11 cellular contexts compared by ENCODE assay signal in the genomic region with DNA sequence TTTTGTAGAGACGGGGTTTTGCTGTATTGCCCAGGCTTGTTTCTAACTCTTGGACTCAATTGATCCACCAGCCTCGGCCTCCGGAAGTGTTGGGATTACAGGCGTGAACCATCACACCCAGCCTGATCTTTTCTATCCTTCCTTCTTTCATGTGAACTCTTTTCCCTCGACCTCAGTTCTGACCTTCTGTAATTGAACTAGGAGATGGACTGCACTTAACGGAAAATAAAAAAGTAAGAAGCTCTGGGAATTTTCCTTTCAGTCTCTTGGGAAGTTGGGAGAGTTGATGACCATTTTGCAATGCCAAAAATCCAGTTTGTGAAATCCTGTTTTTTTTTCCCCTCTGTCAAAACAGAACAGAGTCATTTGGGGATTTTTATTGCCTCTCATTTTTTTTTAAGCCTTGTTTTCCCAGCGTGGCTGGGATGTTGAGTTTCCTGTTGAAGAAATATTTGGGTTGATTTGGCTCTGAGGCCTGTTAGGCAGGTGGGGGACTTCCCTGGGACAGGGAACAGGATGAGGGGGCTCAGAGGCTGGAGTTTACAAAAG. TPM values are rescaled to one million over a fixed set of nuclear protein-coding genes. Genes with fewer than 3 reads are reported as not detected.
A peak's percentile ranks its signal among the peaks of the same experiment; 100 is the strongest.
DNase-seq lines count a peak whose midpoint lies in the region; ATAC-seq and TF ChIP-seq lines count a peak whose summit lies in the region.
"Had no signal": no experiment of that assay in that cellular context is flagged by ENCODE, and none has a peak within 500 bp of the region (broad histone marks: within the 10 kb centered on the region; RNA-seq: fewer than 3 reads in every experiment).

No MANE protein-coding gene starts in this region.

- POLR2A ChIA-PET in BJ (lab: Charles Lee) = no interaction called here

- TF ChIP-seq POLR2A in gastrocnemius medialis (IDR thresholded peaks at IDR 0.05) = no peak

- H3K27ac ChIP-seq in layer of hippocampus (ENCODE audit: low read depth, low read length) (peak overlapping the region; percentile 21), gastrocnemius medialis (peak overlapping the region; percentile 73 to 84 (median 79))

- H3K4me3 ChIP-seq in BJ (ENCODE audit: low read depth, low read length) (no peak overlapping the region), gastrocnemius medialis (no peak overlapping the region)

- no peaks in the 10 kb centered on the region for H3K9me3 ChIP-seq in gastrocnemius medialis

- H3K36me3 ChIP-seq in BJ (ENCODE audit: control insufficient read depth, insufficient read depth, low read length) (no peaks in the 10 kb centered on the region), gastrocnemius medialis (no peaks in the 10 kb centered on the region)

- intact Hi-C loops in gastrocnemius medialis (cut with DNase I; ENCODE audit: low total_unique reads) = no loop called here

- H3K4me1 ChIP-seq in gastrocnemius medialis = peaks cover 21 to 38% of the 10 kb centered on the region in 2 donors

- peak; percentile 51 to 60 for ATAC-seq in gastrocnemius medialis

- DNase-seq in BJ (ENCODE audit: low read depth) (peak; percentile 65), dermis blood vessel endothelial cell (peak; percentile 72), gastrocnemius medialis (no peak), hippocampal formation (lab: John Stamatoyannopoulos, UW) (no peak), NCI-H2171 (lab: John Stamatoyannopoulos, UW) (no peak), NCI-H1417 treated with DMSO at 0.1 percent for 48 hours (lab: John Stamatoyannopoulos, UW) (no peak), NCI-H2171 treated with DMSO at 0.1 percent for 48 hours (lab: John Stamatoyannopoulos, UW) (no peak)
- DNase-seq: activated CD4-positive, alpha-beta T cell treated with anti-CD3 and anti-CD28 coated beads, Interleukin-2, amount 50 U/mL, for 48 hours; NCI-H1105 had no signal

- in situ Hi-C loops in gastrocnemius medialis (cut with MboI; ENCODE audit: low sequenced_read_pairs in 4 of 4) = no loop called here

- H3K27me3 ChIP-seq in BJ (ENCODE audit: control insufficient read depth, insufficient read depth, low read length) = no peaks in the 10 kb centered on the region
- H3K27me3 ChIP-seq in layer of hippocampus (ENCODE audit: control insufficient read depth, insufficient read depth, low read length) = no peaks in the 10 kb centered on the region
- H3K27me3 ChIP-seq in gastrocnemius medialis = no peaks in the 10 kb centered on the region

- TF ChIP-seq CTCF in BJ (IDR thresholded peaks at IDR 0.05; ENCODE audit: insufficient read depth, low read depth, low read length) (no peak), gastrocnemius medialis (IDR thresholded peaks at IDR 0.05 in 4 of 5, conservative IDR thresholded peaks at IDR 0.05 in 1 of 5) (no peak)

- CTCF ChIA-PET in BJ (lab: Yijun Ruan, JAX) = interaction anchor here (0.6 to 1.3 kb wide), 3 partner anchors 15 to 54 kb away, joined by 3 read pairs; no protein-coding TSS in a partner anchor

RNA-seq across cellular contexts. Expression of gene CYB5R3, which starts 26.9 kb away (rescaled TPM):
- polyA plus RNA-seq in BJ (2011; rRNA removed) = 200 and 418 TPM in 2 replicates
- 117 and 125 TPM in 2 replicates for polyA minus RNA-seq in BJ (2011; rRNA and poly(A)+ RNA removed)
- total RNA-seq in dermis blood vessel endothelial cell (139 and 192 TPM in 2 replicates), gastrocnemius medialis (100 to 1,000 TPM in 2 of 4 donors, 10 to 100 TPM in 2; 44.3 to 163 (median 105) TPM)

RNA-seq across cellular contexts. Expression of gene ATP5MGL, which starts 35.7 kb away (rescaled TPM):
- polyA plus RNA-seq in BJ (2011; rRNA removed) = 0.10 TPM in 1 of 2 replicates, not detected in the other
- polyA minus RNA-seq in BJ (2011; rRNA and poly(A)+ RNA removed) = 0.67 and 0.85 TPM in 2 replicates
- total RNA-seq in dermis blood vessel endothelial cell (0.47 TPM in 1 of 2 replicates, not detected in the other), gastrocnemius medialis (not detected)
- total RNA-seq: HT-29 had no signal

RNA-seq across cellular contexts. Expression of gene A4GALT, which starts 44.5 kb away (rescaled TPM):
- polyA plus RNA-seq in BJ (2011; rRNA removed) = 3.1 and 6.7 TPM in 2 replicates
- polyA minus RNA-seq in BJ (2011; rRNA and poly(A)+ RNA removed) = 2.4 and 4.1 TPM in 2 replicates
- total RNA-seq in dermis blood vessel endothelial cell = 52.5 and 60.2 TPM in 2 replicates
- total RNA-seq in gastrocnemius medialis = 10 to 100 TPM in 2 of 4 donors, 1 to 10 TPM in 2; 5.8 to 13.3 (median 8.6) TPM

Comparison
In these comparisons a context has a peak if more than half of its experiments do, and no peak if none do; other contexts are left out.
1. DNase-seq: peak in BJ (single experiment) and dermis blood vessel endothelial cell (single experiment); none in gastrocnemius medialis (0 of 2), hippocampal formation (0 of 2), NCI-H2171 (single experiment), NCI-H1417 treated with DMSO at 0.1 percent for 48 hours (single experiment) and NCI-H2171 treated with DMSO at 0.1 percent for 48 hours (single experiment).